1 cellular context compared by ENCODE assay signal in genomic region chrX:17750436-17750835, GRCh38.
TF ChIP-seq lines count a peak whose summit lies in the region.

No MANE protein-coding gene starts in this region.

TF ChIP-seq in HepG2, 621 proteins besides CTCF, POLR2A, EP300 and RAD21 (continued from another document):
- TF ChIP-seq, protein P1, sequence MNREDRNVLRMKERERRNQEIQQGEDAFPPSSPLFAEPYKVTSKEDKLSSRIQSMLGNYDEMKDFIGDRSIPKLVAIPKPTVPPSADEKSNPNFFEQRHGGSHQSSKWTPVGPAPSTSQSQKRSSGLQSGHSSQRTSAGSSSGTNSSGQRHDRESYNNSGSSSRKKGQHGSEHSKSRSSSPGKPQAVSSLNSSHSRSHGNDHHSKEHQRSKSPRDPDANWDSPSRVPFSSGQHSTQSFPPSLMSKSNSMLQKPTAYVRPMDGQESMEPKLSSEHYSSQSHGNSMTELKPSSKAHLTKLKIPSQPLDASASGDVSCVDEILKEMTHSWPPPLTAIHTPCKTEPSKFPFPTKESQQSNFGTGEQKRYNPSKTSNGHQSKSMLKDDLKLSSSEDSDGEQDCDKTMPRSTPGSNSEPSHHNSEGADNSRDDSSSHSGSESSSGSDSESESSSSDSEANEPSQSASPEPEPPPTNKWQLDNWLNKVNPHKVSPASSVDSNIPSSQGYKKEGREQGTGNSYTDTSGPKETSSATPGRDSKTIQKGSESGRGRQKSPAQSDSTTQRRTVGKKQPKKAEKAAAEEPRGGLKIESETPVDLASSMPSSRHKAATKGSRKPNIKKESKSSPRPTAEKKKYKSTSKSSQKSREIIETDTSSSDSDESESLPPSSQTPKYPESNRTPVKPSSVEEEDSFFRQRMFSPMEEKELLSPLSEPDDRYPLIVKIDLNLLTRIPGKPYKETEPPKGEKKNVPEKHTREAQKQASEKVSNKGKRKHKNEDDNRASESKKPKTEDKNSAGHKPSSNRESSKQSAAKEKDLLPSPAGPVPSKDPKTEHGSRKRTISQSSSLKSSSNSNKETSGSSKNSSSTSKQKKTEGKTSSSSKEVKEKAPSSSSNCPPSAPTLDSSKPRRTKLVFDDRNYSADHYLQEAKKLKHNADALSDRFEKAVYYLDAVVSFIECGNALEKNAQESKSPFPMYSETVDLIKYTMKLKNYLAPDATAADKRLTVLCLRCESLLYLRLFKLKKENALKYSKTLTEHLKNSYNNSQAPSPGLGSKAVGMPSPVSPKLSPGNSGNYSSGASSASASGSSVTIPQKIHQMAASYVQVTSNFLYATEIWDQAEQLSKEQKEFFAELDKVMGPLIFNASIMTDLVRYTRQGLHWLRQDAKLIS (CRISPR knock-in tag; IDR thresholded peaks at IDR 0.05), result no peak
- TF ChIP-seq YY1 (IDR thresholded peaks at IDR 0.05; ENCODE audit: insufficient read depth, insufficient replicate concordance, low read depth, low read length), result no peak
- no peak for TF ChIP-seq ZBTB26 (CRISPR knock-in tag; IDR thresholded peaks at IDR 0.05; ENCODE audit: borderline replicate concordance)
- no peak for TF ChIP-seq NRL (CRISPR knock-in tag; IDR thresholded peaks at IDR 0.05; ENCODE audit: borderline replicate concordance)
- TF ChIP-seq ZBTB42 (CRISPR knock-in tag; IDR thresholded peaks at IDR 0.05), result no peak
